In the genomic region with DNA sequence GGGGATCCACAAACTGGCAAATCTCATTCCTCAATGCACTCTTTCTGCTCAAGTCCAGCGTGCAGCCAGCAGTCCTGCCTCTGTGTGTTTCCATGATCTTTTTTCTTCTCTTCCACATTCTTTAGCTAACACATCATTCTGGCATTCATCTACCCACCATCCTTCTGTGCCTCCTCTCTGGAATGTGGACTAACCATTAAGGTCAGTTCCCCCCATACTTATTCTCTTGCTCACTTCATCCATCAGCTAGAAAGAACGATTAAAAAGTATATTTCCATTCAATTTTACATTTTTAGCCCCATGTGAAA, we compare ENCODE assay signal across 13 cellular contexts. TPM values are rescaled to one million over a fixed set of nuclear protein-coding genes. Genes with fewer than 3 reads are reported as not detected.
DNase-seq lines count a peak whose midpoint lies in the region; ATAC-seq and TF ChIP-seq lines count a peak whose summit lies in the region.
"Had no signal": no experiment of that assay in that cellular context is flagged by ENCODE, and none has a peak within 500 bp of the region (broad histone marks: within the 10 kb centered on the region; RNA-seq: fewer than 3 reads in every experiment).

No MANE protein-coding gene starts in this region.

- H4K20me1 ChIP-seq in GM23338 (replicated peaks; ENCODE audit: insufficient read depth): no peaks in the 10 kb centered on the region

- DNase-seq in GM04504 (ENCODE audit: low read depth): peak; percentile 75
- DNase-seq in fibroblast of villous mesenchyme (ENCODE audit: low read depth): peak; percentile 25
- DNase-seq in stromal cell of bone marrow (ENCODE audit: low read depth): peak; percentile 71
- no peak for DNase-seq in activated CD4-positive, CD25-positive, alpha-beta regulatory T cell (lab: John Stamatoyannopoulos, UW)
- no peak for DNase-seq in GM23338 (ENCODE audit: low spot score)
- DNase-seq in activated T-cell treated with anti-CD3 and anti-CD28 coated beads, Interleukin-2, amount 50 U/mL, for 48 hours: no peak
- DNase-seq: colonic mucosa; MV-4-11; stimulated activated naive CD4-positive, alpha-beta T cell had no signal

- no peaks in the 10 kb centered on the region for H3K36me3 ChIP-seq in GM23338 (ENCODE audit: insufficient read depth)
- H3K36me3 ChIP-seq: colonic mucosa, right atrium auricular region had no signal

- H3F3A ChIP-seq in GM23338 (replicated peaks; ENCODE audit: low read depth): no peaks in the 10 kb centered on the region

- H3K4me3 Mint-ChIP-seq in GM23338: no peak overlapping the region
- H3K4me3 Mint-ChIP-seq: activated naive CD8-positive, alpha-beta T cell had no signal

- peaks cover 13% of the 10 kb centered on the region for H3K4me1 Mint-ChIP-seq in GM23338

- H3K4me3 ChIP-seq in WI38 (ENCODE audit: low read depth, low read length) (peak overlapping the region; percentile 47), fibroblast of villous mesenchyme (ENCODE audit: low read depth, low read length) (no peak overlapping the region), GM23338 (no peak overlapping the region)
- H3K4me3 ChIP-seq: colonic mucosa, right atrium auricular region, SK-N-MC had no signal

- H3K27me3 ChIP-seq in GM23338 (ENCODE audit: insufficient read depth): no peaks in the 10 kb centered on the region
- H3K27me3 ChIP-seq: right atrium auricular region had no signal

- H3K36me3 Mint-ChIP-seq in GM23338 (ENCODE audit: low read depth): no peaks in the 10 kb centered on the region
- H3K36me3 Mint-ChIP-seq: activated naive CD8-positive, alpha-beta T cell had no signal

- no peaks in the 10 kb centered on the region for H3K9me2 ChIP-seq in GM23338 (ENCODE audit: insufficient read depth)

- H3K9me3 Mint-ChIP-seq in GM23338: no peaks in the 10 kb centered on the region

- no peak for ATAC-seq in GM23338

- H3K4me2 ChIP-seq in GM23338: no peak overlapping the region

- no peaks in the 10 kb centered on the region for H3K79me2 ChIP-seq in GM23338 (replicated peaks; ENCODE audit: insufficient read depth)

- no peak overlapping the region for H3K27ac ChIP-seq in GM23338 (ENCODE audit: low read depth)
- H3K27ac ChIP-seq: colonic mucosa, SK-N-MC had no signal

- no peak overlapping the region for H3K27ac Mint-ChIP-seq in GM23338
- H3K27ac Mint-ChIP-seq: activated naive CD8-positive, alpha-beta T cell had no signal

- no peaks in the 10 kb centered on the region for H3K27me3 Mint-ChIP-seq in GM23338 (ENCODE audit: insufficient read depth, low read depth, poor library complexity)

- no peak overlapping the region for H2AFZ ChIP-seq in GM23338

- no peaks in the 10 kb centered on the region for H3K4me1 ChIP-seq in GM23338 (ENCODE audit: insufficient read depth)
- H3K4me1 ChIP-seq: colonic mucosa had no signal

- TF ChIP-seq CTCF in WI38 (IDR thresholded peaks at IDR 0.05; ENCODE audit: low read depth, low read length): no peak
- TF ChIP-seq CTCF in fibroblast of villous mesenchyme (IDR thresholded peaks at IDR 0.05; ENCODE audit: insufficient read depth, low read depth, low read length): no peak
- TF ChIP-seq CTCF in GM23338 (conservative IDR thresholded peaks at IDR 0.05; ENCODE audit: low read depth in 2 of 2): no peak

TF ChIP-seq in GM23338, 12 proteins besides CTCF, POLR2A, EP300 and RAD21:
- TF ChIP-seq ZNF114 (CRISPR knock-in tag; IDR thresholded peaks at IDR 0.05): no peak
- no peak for TF ChIP-seq POLR2AphosphoS5 (IDR thresholded peaks at IDR 0.05; ENCODE audit: low read depth)
- TF ChIP-seq, protein P1, sequence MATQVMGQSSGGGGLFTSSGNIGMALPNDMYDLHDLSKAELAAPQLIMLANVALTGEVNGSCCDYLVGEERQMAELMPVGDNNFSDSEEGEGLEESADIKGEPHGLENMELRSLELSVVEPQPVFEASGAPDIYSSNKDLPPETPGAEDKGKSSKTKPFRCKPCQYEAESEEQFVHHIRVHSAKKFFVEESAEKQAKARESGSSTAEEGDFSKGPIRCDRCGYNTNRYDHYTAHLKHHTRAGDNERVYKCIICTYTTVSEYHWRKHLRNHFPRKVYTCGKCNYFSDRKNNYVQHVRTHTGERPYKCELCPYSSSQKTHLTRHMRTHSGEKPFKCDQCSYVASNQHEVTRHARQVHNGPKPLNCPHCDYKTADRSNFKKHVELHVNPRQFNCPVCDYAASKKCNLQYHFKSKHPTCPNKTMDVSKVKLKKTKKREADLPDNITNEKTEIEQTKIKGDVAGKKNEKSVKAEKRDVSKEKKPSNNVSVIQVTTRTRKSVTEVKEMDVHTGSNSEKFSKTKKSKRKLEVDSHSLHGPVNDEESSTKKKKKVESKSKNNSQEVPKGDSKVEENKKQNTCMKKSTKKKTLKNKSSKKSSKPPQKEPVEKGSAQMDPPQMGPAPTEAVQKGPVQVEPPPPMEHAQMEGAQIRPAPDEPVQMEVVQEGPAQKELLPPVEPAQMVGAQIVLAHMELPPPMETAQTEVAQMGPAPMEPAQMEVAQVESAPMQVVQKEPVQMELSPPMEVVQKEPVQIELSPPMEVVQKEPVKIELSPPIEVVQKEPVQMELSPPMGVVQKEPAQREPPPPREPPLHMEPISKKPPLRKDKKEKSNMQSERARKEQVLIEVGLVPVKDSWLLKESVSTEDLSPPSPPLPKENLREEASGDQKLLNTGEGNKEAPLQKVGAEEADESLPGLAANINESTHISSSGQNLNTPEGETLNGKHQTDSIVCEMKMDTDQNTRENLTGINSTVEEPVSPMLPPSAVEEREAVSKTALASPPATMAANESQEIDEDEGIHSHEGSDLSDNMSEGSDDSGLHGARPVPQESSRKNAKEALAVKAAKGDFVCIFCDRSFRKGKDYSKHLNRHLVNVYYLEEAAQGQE (IDR thresholded peaks at IDR 0.05; ENCODE audit: unreplicated experiment): no peak
- TF ChIP-seq NANOG (IDR thresholded peaks at IDR 0.05; ENCODE audit: borderline replicate concordance): no peak
- TF ChIP-seq EZH2 (IDR thresholded peaks at IDR 0.05; ENCODE audit: low read depth, unreplicated experiment): no peak
- TF ChIP-seq CREB1 (CRISPR knock-in tag; IDR thresholded peaks at IDR 0.05; ENCODE audit: low read depth): no peak
- TF ChIP-seq ZNF462 (CRISPR knock-in tag; IDR thresholded peaks at IDR 0.05): no peak

RNA-seq across cellular contexts. Expression of gene KIRREL3, which starts 7.8 kb away (rescaled TPM):
- 5.2 and 9.9 TPM in 2 replicates for total RNA-seq in fibroblast of villous mesenchyme
- 0.08 and 1.5 TPM in 2 replicates for total RNA-seq in GM23338 (2014; rRNA removed; shearing (Covaris generic))
- 0.13 and 0.30 TPM in 2 replicates for polyA plus RNA-seq in GM23338 (2016; fragmentation: Nextera tagmentation; extraction: Ambion mirVana)

Comparison
In these comparisons a context has a peak if more than half of its experiments do, and no peak if none do; other contexts are left out.
1. DNase-seq: peak in GM04504 (single experiment), fibroblast of villous mesenchyme (single experiment) and stromal cell of bone marrow (single experiment); none in activated CD4-positive, CD25-positive, alpha-beta regulatory T cell (0 of 4), GM23338 (single experiment) and activated T-cell treated with anti-CD3 and anti-CD28 coated beads, Interleukin-2, amount 50 U/mL, for 48 hours (0 of 2).